In the genomic region with DNA sequence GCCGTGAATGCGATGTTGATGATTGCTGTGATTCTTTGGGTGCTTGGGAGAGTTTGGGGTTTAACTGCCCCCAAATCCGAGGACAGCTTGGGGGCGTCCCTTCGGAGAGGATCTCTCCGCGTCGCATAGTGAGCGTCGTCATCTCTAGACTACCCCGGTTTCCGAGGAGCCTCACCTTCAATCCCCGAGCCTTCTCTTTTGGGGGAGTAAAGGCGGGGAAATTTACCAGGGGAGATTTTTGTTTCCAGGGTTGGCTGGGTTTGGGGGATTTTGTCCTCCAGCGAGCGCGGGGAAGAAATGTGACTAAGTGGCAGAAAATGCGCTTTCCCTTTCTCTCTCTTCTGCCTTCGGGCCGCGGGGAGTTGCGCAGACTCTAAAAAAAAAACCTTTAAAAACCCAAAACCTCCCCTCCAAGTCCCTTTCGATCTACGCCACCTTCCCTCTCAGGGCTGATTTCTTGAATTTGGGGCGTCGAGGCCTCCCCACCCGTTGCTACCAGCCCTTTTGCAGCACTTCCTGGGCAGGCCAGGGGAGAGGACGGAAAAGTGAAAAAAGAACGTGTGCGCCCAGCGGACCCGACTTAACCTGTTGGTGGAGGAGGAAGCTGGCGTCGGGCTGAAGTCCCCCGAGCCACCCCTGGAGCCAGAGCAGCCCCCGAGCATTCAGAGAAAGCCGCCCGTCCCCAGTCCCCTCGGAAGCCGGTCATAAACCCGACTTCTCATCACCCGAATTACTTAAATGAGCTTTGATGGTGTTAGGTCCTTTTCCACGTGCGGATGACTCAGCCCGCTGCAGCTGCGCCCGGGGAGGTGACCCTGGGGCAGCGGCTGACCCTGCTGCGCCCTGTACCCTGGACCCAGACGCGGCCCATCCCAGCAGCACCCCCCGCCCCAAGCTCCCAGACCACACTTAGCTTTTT, we compare ENCODE assay signal across 8 cellular contexts. TPM values are rescaled to one million over a fixed set of nuclear protein-coding genes. Genes with fewer than 3 reads are reported as not detected.
DNase-seq lines count a peak whose midpoint lies in the region; ATAC-seq and TF ChIP-seq lines count a peak whose summit lies in the region.

No MANE protein-coding gene starts in this region.

- no peak for TF ChIP-seq CTCF in WI38 (IDR thresholded peaks at IDR 0.05; ENCODE audit: low read depth, low read length)
- peak in 1 of 6 experiments; percentile 8 for TF ChIP-seq CTCF in esophagus squamous epithelium (IDR thresholded peaks at IDR 0.05)
- no peak for TF ChIP-seq CTCF in neural progenitor cell (IDR thresholded peaks at IDR 0.05)

- no peak overlapping the region for H3K27ac Mint-ChIP-seq in neural progenitor cell

- no peak overlapping the region for H2AFZ ChIP-seq in neural progenitor cell (replicated peaks)

- H3K9me3 Mint-ChIP-seq in neural progenitor cell: peaks cover 2% of the 10 kb centered on the region

- H3K36me3 Mint-ChIP-seq in neural progenitor cell: no peaks in the 10 kb centered on the region

- peaks cover 19% of the 10 kb centered on the region for H3K4me1 Mint-ChIP-seq in neural progenitor cell

- H3K27me3 Mint-ChIP-seq in neural progenitor cell (ENCODE audit: insufficient read depth, low read depth): peaks cover 91% of the 10 kb centered on the region

- H3K36me3 ChIP-seq in esophagus squamous epithelium: peaks cover 0 to 5% (median 0%) of the 10 kb centered on the region in 3 donors
- H3K36me3 ChIP-seq in neural progenitor cell: no peaks in the 10 kb centered on the region

- no peaks in the 10 kb centered on the region for H3K79me2 ChIP-seq in neural progenitor cell (ENCODE audit: low read depth)

- peak in 1 of 4 donors; percentile 32 for TF ChIP-seq POLR2A in esophagus squamous epithelium (IDR thresholded peaks at IDR 0.05)

- H3K27ac ChIP-seq in esophagus squamous epithelium: peak overlapping the region; percentile 90 to 98 (median 92)
- H3K27ac ChIP-seq in neural progenitor cell: no peak overlapping the region

- peaks cover 97% of the 10 kb centered on the region for H4K20me1 ChIP-seq in neural progenitor cell (ENCODE audit: low read depth)

- H3K4me3 ChIP-seq in WI38 (ENCODE audit: low read depth, low read length): peak overlapping the region; percentile 53
- peak overlapping the region; percentile 26 to 61 (median 42) for H3K4me3 ChIP-seq in esophagus squamous epithelium
- H3K4me3 ChIP-seq in neural progenitor cell: no peak overlapping the region

- peaks cover 0 to 38% (median 0%) of the 10 kb centered on the region in 4 donors for H3K27me3 ChIP-seq in esophagus squamous epithelium
- H3K27me3 ChIP-seq in neural progenitor cell: peaks cover 100% of the 10 kb centered on the region

- peak; percentile 65 for DNase-seq in NCI-H82 (lab: John Stamatoyannopoulos, UW)
- no peak for DNase-seq in NCI-H82 treated with DMSO at 0.1 percent for 48 hours (lab: John Stamatoyannopoulos, UW; ENCODE audit: unreplicated experiment)
- no peak for DNase-seq in esophagus squamous epithelium (lab: John Stamatoyannopoulos, UW)
- peak; percentile 48 for DNase-seq in neural progenitor cell (ENCODE audit: low spot score)
- no peak for DNase-seq in inferior parietal cortex (ENCODE audit: extremely low spot score)

- no peak overlapping the region for H3K4me2 ChIP-seq in neural progenitor cell

- ATAC-seq in HG02973 (IDR thresholded peaks at IDR 0.05; ENCODE audit: unreplicated experiment) (no peak), GM19395 (IDR thresholded peaks at IDR 0.05; ENCODE audit: unreplicated experiment) (no peak)

- no peak overlapping the region for H3K9ac ChIP-seq in neural progenitor cell

- peaks cover 31% of the 10 kb centered on the region for H3F3A ChIP-seq in neural progenitor cell (ENCODE audit: low read depth)

- no peaks in the 10 kb centered on the region for H3K9me3 ChIP-seq in esophagus squamous epithelium
- H3K9me3 ChIP-seq in neural progenitor cell (ENCODE audit: low read depth): no peaks in the 10 kb centered on the region

- H3K4me3 Mint-ChIP-seq in neural progenitor cell: peak overlapping the region; percentile 48

- WGBS in esophagus squamous epithelium, 2 donors: 1 to 11% methylated on average over 23 to 41 of the region's 52 CpGs

- H3K4me1 ChIP-seq in esophagus squamous epithelium (peaks cover 70 to 100% (median 75%) of the 10 kb centered on the region in 3 donors), neural progenitor cell (peaks cover 9% of the 10 kb centered on the region)

- intact Hi-C loops in esophagus squamous epithelium (cut with DNase I): no loop called here

RNA-seq across cellular contexts. Expression of a gene that starts 17.7 kb away (rescaled TPM):
- total RNA-seq in esophagus squamous epithelium (10 to 100 TPM; 32.3 to 81.2 (median 51.6) TPM), neural progenitor cell (ENCODE audit: low replicate concordance) (0.06 TPM in 2 replicates)

RNA-seq across cellular contexts. Expression of a gene that starts 43.6 kb away (rescaled TPM):
- total RNA-seq in esophagus squamous epithelium: not detected
- total RNA-seq in neural progenitor cell (ENCODE audit: low replicate concordance): 0.06 and 0.07 TPM in 2 replicates

RNA-seq across cellular contexts. Expression of a gene that starts 55.9 kb away (rescaled TPM):
- total RNA-seq in esophagus squamous epithelium: 10 to 100 TPM; 34.4 to 59.7 (median 44.9) TPM
- total RNA-seq in neural progenitor cell (ENCODE audit: low replicate concordance): 17.1 and 42.2 TPM in 2 replicates

Comparison
In these comparisons a context has a peak if more than half of its experiments do, and no peak if none do; other contexts are left out.
1. DNase-seq: peak in NCI-H82 (single experiment) and neural progenitor cell (single experiment); none in NCI-H82 treated with DMSO at 0.1 percent for 48 hours (single experiment), esophagus squamous epithelium (single experiment) and inferior parietal cortex (single experiment).
2. RNA of a gene that starts 17.7 kb away (total RNA-seq): 32.3 to 81.2 TPM in esophagus squamous epithelium; 0.06 TPM in neural progenitor cell; every median in the first group is over 10 times any median in the second.